2 cellular contexts compared by ENCODE assay signal in the genomic region with DNA sequence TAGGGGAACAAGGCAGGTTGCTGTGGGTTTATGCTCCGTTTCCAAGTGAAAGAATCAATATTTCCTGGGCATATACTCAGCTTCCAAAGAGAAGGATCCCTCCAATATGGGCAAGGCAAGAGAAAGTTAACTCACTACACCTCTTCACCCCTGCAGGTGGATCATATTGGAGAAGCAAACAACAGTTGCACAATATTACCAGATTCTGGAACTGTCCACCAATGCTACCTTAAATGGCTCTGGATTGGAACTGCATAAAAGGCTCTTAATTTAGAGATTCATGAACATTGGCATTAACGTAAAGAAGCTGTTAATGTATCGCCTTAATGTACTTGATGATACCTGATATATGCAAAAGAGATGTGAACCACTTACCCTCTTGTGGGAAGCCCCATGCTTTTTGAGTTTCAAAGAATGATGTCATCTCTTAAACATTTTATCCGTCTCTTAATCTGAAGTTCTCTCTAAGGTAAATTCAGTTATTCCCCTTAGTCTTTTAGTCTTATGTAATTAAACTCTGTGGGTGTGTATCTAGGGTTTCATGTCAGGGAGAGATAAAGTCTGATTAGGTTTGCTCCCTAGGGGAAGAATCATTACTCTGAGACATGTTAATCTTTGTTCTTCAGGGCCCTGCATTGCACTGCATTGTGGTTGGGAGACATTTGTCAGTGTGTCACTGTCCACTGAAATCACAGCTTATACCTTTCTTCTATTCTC.
TF ChIP-seq lines count a peak whose summit lies in the region.

No MANE protein-coding gene starts in this region.

TF ChIP-seq in SK-N-SH, 30 proteins besides CTCF, POLR2A, EP300 and RAD21:
- TF ChIP-seq, protein P1, sequence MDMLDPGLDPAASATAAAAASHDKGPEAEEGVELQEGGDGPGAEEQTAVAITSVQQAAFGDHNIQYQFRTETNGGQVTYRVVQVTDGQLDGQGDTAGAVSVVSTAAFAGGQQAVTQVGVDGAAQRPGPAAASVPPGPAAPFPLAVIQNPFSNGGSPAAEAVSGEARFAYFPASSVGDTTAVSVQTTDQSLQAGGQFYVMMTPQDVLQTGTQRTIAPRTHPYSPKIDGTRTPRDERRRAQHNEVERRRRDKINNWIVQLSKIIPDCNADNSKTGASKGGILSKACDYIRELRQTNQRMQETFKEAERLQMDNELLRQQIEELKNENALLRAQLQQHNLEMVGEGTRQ (IDR thresholded peaks at IDR 0.05; ENCODE audit: borderline replicate concordance, low read depth, low read length), result no peak
- TF ChIP-seq GABPA (IDR thresholded peaks at IDR 0.05; ENCODE audit: low read depth) (no peak), JUND (IDR thresholded peaks at IDR 0.05) (no peak), SMC3 (IDR thresholded peaks at IDR 0.05; ENCODE audit: low read depth, low read length) (no peak), SIN3A (IDR thresholded peaks at IDR 0.05; ENCODE audit: borderline replicate concordance, low read depth, low read length) (no peak), MEF2A (IDR thresholded peaks at IDR 0.05; ENCODE audit: borderline replicate concordance, low read depth) (no peak)
TF ChIP-seq in SK-N-SH: peak in this region for 0.

TF ChIP-seq in GM12878, 131 proteins besides CTCF, POLR2A, EP300 and RAD21 (continued from another document):
- no peak for TF ChIP-seq BCL3 (IDR thresholded peaks at IDR 0.05; ENCODE audit: borderline replicate concordance, insufficient read depth, low read depth, low read length, poor library complexity, severe bottlenecking)
